8 cellular contexts compared by ENCODE assay signal in genomic region chr2:218876562-218877219, GRCh38. TPM values are rescaled to one million over a fixed set of nuclear protein-coding genes. Genes with fewer than 3 reads are reported as not detected.
DNase-seq lines count a peak whose midpoint lies in the region; FAIRE-seq and TF ChIP-seq lines count a peak whose summit lies in the region.

No MANE protein-coding gene starts in this region.

- H3K9me3 Mint-ChIP-seq in brain (peaks cover 0 to 4% (median 0%) of the 10 kb centered on the region in 5 experiments), immature natural killer cell (peaks cover 0 to 2% (median 0%) of the 10 kb centered on the region in 6 donors)

- TF ChIP-seq CTCF in brain (conservative IDR thresholded peaks at IDR 0.05): peak; percentile 93 to 97

- peak; percentile 66 for DNase-seq in NCI-H2107 treated with DMSO at 0.1 percent for 48 hours (lab: John Stamatoyannopoulos, UW; ENCODE audit: unreplicated experiment)
- no peak for DNase-seq in NCI-H2107 (lab: John Stamatoyannopoulos, UW)
- DNase-seq in NCI-H1930 (lab: John Stamatoyannopoulos, UW): peak; percentile 55 to 62
- DNase-seq in immature natural killer cell: peak; percentile 70 to 73 (median 71)
- peak; percentile 46 to 58 for DNase-seq in stimulated activated CD4-positive, alpha-beta T cell treated with anti-CD3 and anti-CD28 coated beads, Interleukin-1b, Interleukin-23, amount 100 ng/mL, for 1 hour (ENCODE audit: low read depth in 2 of 2)
- DNase-seq in GF-D8 (lab: John Stamatoyannopoulos, UW): no peak

- H3K4me3 Mint-ChIP-seq in brain: peak overlapping the region in 2 of 5 experiments; percentile 5 to 8
- no peak overlapping the region for H3K4me3 Mint-ChIP-seq in immature natural killer cell

- FAIRE-seq in TTC549 (lab: Jason Lieb, UNC): peak; percentile 84

- no peaks in the 10 kb centered on the region for H3K36me3 Mint-ChIP-seq in brain
- H3K36me3 Mint-ChIP-seq in immature natural killer cell: no peaks in the 10 kb centered on the region

- H3K27me3 Mint-ChIP-seq in brain: peaks cover 94% of the 10 kb centered on the region
- H3K27me3 Mint-ChIP-seq in immature natural killer cell (ENCODE audit: low read depth in 3 of 3): peaks cover 25 to 38% (median 28%) of the 10 kb centered on the region in 3 donors

- no peak overlapping the region for H3K27ac Mint-ChIP-seq in brain
- H3K27ac Mint-ChIP-seq in immature natural killer cell: peak overlapping the region in 5 of 6 donors; percentile 0 to 62 (median 36)

- H3K4me1 Mint-ChIP-seq in brain (peaks cover 46% of the 10 kb centered on the region), immature natural killer cell (peaks cover 14 to 15% of the 10 kb centered on the region in 2 donors)

RNA-seq across cellular contexts. Expression of gene WNT10A, which starts 4.0 kb away (rescaled TPM):
- polyA plus RNA-seq in brain (ENCODE audit: insufficient read depth, low read depth, low replicate concordance) (0.58 TPM), immature natural killer cell (under 1 TPM in 1 of 3 donors, not detected in 2; 0.19 TPM)

RNA-seq across cellular contexts. Expression of gene WNT6, which starts 17.1 kb away (rescaled TPM):
- polyA plus RNA-seq in brain (ENCODE audit: insufficient read depth, low read depth, low replicate concordance) (0.56 TPM), immature natural killer cell (under 1 TPM in 1 of 3 donors, not detected in 2; 0.22 TPM)

RNA-seq across cellular contexts. Expression of gene PRKAG3, which starts 45.1 kb away (rescaled TPM):
- polyA plus RNA-seq in brain (ENCODE audit: insufficient read depth, low read depth, low replicate concordance) (not detected), immature natural killer cell (not detected)

Comparison
In these comparisons a context has a peak if more than half of its experiments do, and no peak if none do; other contexts are left out.
1. DNase-seq: peak in NCI-H2107 treated with DMSO at 0.1 percent for 48 hours (single experiment), NCI-H1930 (2 of 2), immature natural killer cell (3 of 3) and stimulated activated CD4-positive, alpha-beta T cell treated with anti-CD3 and anti-CD28 coated beads, Interleukin-1b, Interleukin-23, amount 100 ng/mL, for 1 hour (2 of 2); none in NCI-H2107 (single experiment) and GF-D8 (single experiment).
2. H3K27ac Mint-ChIP-seq: peak in immature natural killer cell (5 of 6); none in brain (0 of 5).